ENCODE assay signal across 9 cellular contexts in the genomic region with DNA sequence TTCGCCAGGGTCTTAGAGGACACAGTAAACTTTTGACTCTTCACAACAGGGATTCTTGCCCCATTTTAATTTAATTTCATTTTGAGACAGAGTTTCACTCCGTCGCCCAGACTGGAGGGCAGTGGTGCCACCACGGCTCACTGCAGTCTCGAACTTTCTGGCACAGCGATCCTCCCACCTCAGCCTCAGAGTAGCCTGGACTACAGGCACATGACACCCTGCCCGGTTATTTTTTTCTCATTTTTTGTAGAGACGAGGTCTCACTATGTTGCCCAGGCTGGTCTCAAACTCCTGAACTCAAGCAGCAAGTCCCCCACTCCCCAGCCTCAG. TPM values are rescaled to one million over a fixed set of nuclear protein-coding genes. Genes with fewer than 3 reads are reported as not detected.
A peak's percentile ranks its signal among the peaks of the same experiment; 100 is the strongest.
DNase-seq lines count a peak whose midpoint lies in the region; ATAC-seq, FAIRE-seq and TF ChIP-seq lines count a peak whose summit lies in the region.
"Had no signal": no experiment of that assay in that cellular context is flagged by ENCODE, and none has a peak within 500 bp of the region (broad histone marks: within the 10 kb centered on the region; RNA-seq: fewer than 3 reads in every experiment).

No MANE protein-coding gene starts in this region.

- H3K36me3 ChIP-seq in CD4-positive, CD25-positive, alpha-beta regulatory T cell (ENCODE audit: control insufficient read depth, insufficient read depth, low read length) = peaks cover 21% of the 10 kb centered on the region
- H3K36me3 ChIP-seq in ectodermal cell (ENCODE audit: control insufficient read depth, insufficient read depth, low read length) (peaks cover 20% of the 10 kb centered on the region), neutrophil (peaks cover under 1% of the 10 kb centered on the region)

- H3K27ac ChIP-seq in CD4-positive, CD25-positive, alpha-beta regulatory T cell (ENCODE audit: insufficient read depth, low read length, poor library complexity, severe bottlenecking) = no peak overlapping the region
- H3K27ac ChIP-seq in ectodermal cell (ENCODE audit: insufficient read depth, low read depth, low read length, poor library complexity, severe bottlenecking) (no peak overlapping the region), neutrophil (no peak overlapping the region)

- H3K27me3 ChIP-seq in CD4-positive, CD25-positive, alpha-beta regulatory T cell (ENCODE audit: control insufficient read depth, insufficient read depth, low read length) = no peaks in the 10 kb centered on the region
- H3K27me3 ChIP-seq in ectodermal cell (ENCODE audit: control insufficient read depth, insufficient read depth, low read length, poor library complexity, severe bottlenecking) (no peaks in the 10 kb centered on the region), neutrophil (no peaks in the 10 kb centered on the region)

- no peak for TF ChIP-seq POLR2A in NB4 (IDR thresholded peaks at IDR 0.05; ENCODE audit: extremely low read depth, insufficient read length)

- H3K4me1 ChIP-seq in CD4-positive, CD25-positive, alpha-beta regulatory T cell (ENCODE audit: control insufficient read depth, insufficient read depth, low read length, poor library complexity, severe bottlenecking) = peaks cover 24% of the 10 kb centered on the region
- H3K4me1 ChIP-seq in ectodermal cell (ENCODE audit: control insufficient read depth, insufficient read depth, low read length) (no peaks in the 10 kb centered on the region), neutrophil (ENCODE audit: control insufficient read depth in 1 of 2, insufficient read depth in 1 of 2, low read depth in 1 of 2, low read length in 1 of 2) (peaks cover 7 to 11% of the 10 kb centered on the region in 2 experiments)

- H3K9me3 Mint-ChIP-seq in CD4-positive, CD25-positive, alpha-beta regulatory T cell = no peaks in the 10 kb centered on the region

- peak overlapping the region; percentile 55 for H3K4me3 ChIP-seq in CD4-positive, CD25-positive, alpha-beta regulatory T cell (ENCODE audit: low read depth, low read length)
- H3K4me3 ChIP-seq in NB4 (ENCODE audit: low read depth, low read length) (peak overlapping the region; percentile 32), ectodermal cell (ENCODE audit: insufficient read depth, low read depth, low read length) (peak overlapping the region; percentile 98), neutrophil (ENCODE audit: low read depth in 1 of 2, low read length in 1 of 2) (peak overlapping the region; percentile 61 to 68)

- ATAC-seq in CD4-positive, CD25-positive, alpha-beta regulatory T cell (ENCODE audit: low read depth in 2 of 2) = no peak
- ATAC-seq in HG02642 (IDR thresholded peaks at IDR 0.05; ENCODE audit: poor library complexity, unreplicated experiment) = no peak

- 75 to 77% methylated on average over 8 of the region's 8 CpGs for WGBS in ectodermal cell, 2 experiments

- H3K4me1 Mint-ChIP-seq in CD4-positive, CD25-positive, alpha-beta regulatory T cell = peaks cover 0 to 32% (median 12%) of the 10 kb centered on the region in 4 donors

- peaks cover 5% of the 10 kb centered on the region for H3K36me3 Mint-ChIP-seq in CD4-positive, CD25-positive, alpha-beta regulatory T cell

- no peak for TF ChIP-seq CTCF in NB4 (IDR thresholded peaks at IDR 0.05; ENCODE audit: low read depth, low read length)
- TF ChIP-seq CTCF in neutrophil (IDR thresholded peaks at IDR 0.05) = no peak

- H3K27me3 Mint-ChIP-seq in CD4-positive, CD25-positive, alpha-beta regulatory T cell = no peaks in the 10 kb centered on the region

- peak overlapping the region; percentile 82 to 87 (median 86) for H3K27ac Mint-ChIP-seq in CD4-positive, CD25-positive, alpha-beta regulatory T cell

- no peaks in the 10 kb centered on the region for H3K9me3 ChIP-seq in CD4-positive, CD25-positive, alpha-beta regulatory T cell (ENCODE audit: control insufficient read depth in 2 of 2, low read length in 2 of 2)
- no peaks in the 10 kb centered on the region for H3K9me3 ChIP-seq in ectodermal cell (ENCODE audit: control insufficient read depth, low read length)
- no peaks in the 10 kb centered on the region for H3K9me3 ChIP-seq in neutrophil

- no peak for DNase-seq in CD4-positive, CD25-positive, alpha-beta regulatory T cell
- no peak for DNase-seq in NB4 (ENCODE audit: low read depth)
- DNase-seq in RCC 7860 (ENCODE audit: low spot score) = no peak
- no peak for DNase-seq in NCI-H1417 (lab: John Stamatoyannopoulos, UW)
- no peak for DNase-seq in kidney tubule cell (ENCODE audit: low spot score)

- no peak for FAIRE-seq in RCC 7860 (lab: Jason Lieb, UNC)
- FAIRE-seq: GM12878 had no signal

- peak overlapping the region; percentile 86 to 90 (median 90) for H3K4me3 Mint-ChIP-seq in CD4-positive, CD25-positive, alpha-beta regulatory T cell

RNA-seq across cellular contexts. Expression of gene NLE1, which starts 0.3 kb away (rescaled TPM):
- 9.8 TPM for total RNA-seq in CD4-positive, CD25-positive, alpha-beta regulatory T cell
- polyA plus RNA-seq in CD4-positive, CD25-positive, alpha-beta regulatory T cell = 1 to 10 TPM; 3.1 to 5.3 (median 3.8) TPM
- polyA plus RNA-seq in ectodermal cell (2013, experiment 1 of 4) = 23.0 TPM
- 22.0 TPM for polyA plus RNA-seq in ectodermal cell (2013, experiment 2 of 4)
- 18.4 TPM for polyA plus RNA-seq in ectodermal cell (2013, experiment 3 of 4)
- 18.8 TPM for polyA plus RNA-seq in ectodermal cell (2013, experiment 4 of 4)

RNA-seq across cellular contexts. Expression of gene UNC45B, which starts 5.2 kb away (rescaled TPM):
- 0.44 TPM for total RNA-seq in CD4-positive, CD25-positive, alpha-beta regulatory T cell
- polyA plus RNA-seq in CD4-positive, CD25-positive, alpha-beta regulatory T cell = under 1 TPM; 0.29 to 0.63 (median 0.43) TPM
- 0.80 TPM for polyA plus RNA-seq in ectodermal cell (2013, experiment 1 of 4)
- 0.59 TPM for polyA plus RNA-seq in ectodermal cell (2013, experiment 2 of 4)
- 0.16 TPM for polyA plus RNA-seq in ectodermal cell (2013, experiment 3 of 4)
- polyA plus RNA-seq in ectodermal cell (2013, experiment 4 of 4) = 0.24 TPM
- total RNA-seq: GM12878 had no signal

RNA-seq across cellular contexts. Expression of gene FNDC8, which starts 21.0 kb away (rescaled TPM):
- total RNA-seq in CD4-positive, CD25-positive, alpha-beta regulatory T cell = not detected
- not detected for polyA plus RNA-seq in CD4-positive, CD25-positive, alpha-beta regulatory T cell
- not detected for polyA plus RNA-seq in ectodermal cell (2013, experiment 1 of 4)
- 0.14 TPM for polyA plus RNA-seq in ectodermal cell (2013, experiment 2 of 4)
- not detected for polyA plus RNA-seq in ectodermal cell (2013, experiment 3 of 4)
- not detected for polyA plus RNA-seq in ectodermal cell (2013, experiment 4 of 4)

RNA-seq across cellular contexts. Expression of gene RAD51D, which starts 22.8 kb away (rescaled TPM):
- 11.7 TPM for total RNA-seq in CD4-positive, CD25-positive, alpha-beta regulatory T cell
- polyA plus RNA-seq in CD4-positive, CD25-positive, alpha-beta regulatory T cell = 10 to 100 TPM in 2 of 4 donors, 1 to 10 TPM in 2; 7.0 to 11.5 (median 10.3) TPM
- 13.6 TPM for polyA plus RNA-seq in ectodermal cell (2013, experiment 1 of 4)
- 14.4 TPM for polyA plus RNA-seq in ectodermal cell (2013, experiment 2 of 4)
- polyA plus RNA-seq in ectodermal cell (2013, experiment 3 of 4) = 10.9 TPM
- 10.0 TPM for polyA plus RNA-seq in ectodermal cell (2013, experiment 4 of 4)

RNA-seq across cellular contexts. Expression of gene SLC35G3, which starts 51.8 kb away (rescaled TPM):
- not detected for total RNA-seq in CD4-positive, CD25-positive, alpha-beta regulatory T cell
- under 1 TPM; 0.08 to 0.19 (median 0.13) TPM for polyA plus RNA-seq in CD4-positive, CD25-positive, alpha-beta regulatory T cell
- not detected for polyA plus RNA-seq in ectodermal cell (2013, experiment 1 of 4)
- polyA plus RNA-seq in ectodermal cell (2013, experiment 2 of 4) = not detected
- not detected for polyA plus RNA-seq in ectodermal cell (2013, experiment 3 of 4)
- not detected for polyA plus RNA-seq in ectodermal cell (2013, experiment 4 of 4)
- total RNA-seq: GM12878 had no signal
- polyA plus RNA-seq: GM12878 had no signal

Comparison
In these comparisons a context has a peak if more than half of its experiments do, and no peak if none do; other contexts are left out.
1. H3K4me3 ChIP-seq: peak in every context shown above with its lines; median percentile 98 in ectodermal cell; 64 in neutrophil; 55 in CD4-positive, CD25-positive, alpha-beta regulatory T cell; 32 in NB4.